Comparison of ENCODE assay signal across 29 cellular contexts in genomic region chr11:122175316-122175715, GRCh38. TPM values are rescaled to one million over a fixed set of nuclear protein-coding genes. Genes with fewer than 3 reads are reported as not detected.
DNase-seq lines count a peak whose midpoint lies in the region; ATAC-seq, FAIRE-seq and TF ChIP-seq lines count a peak whose summit lies in the region.
"Had no signal": no experiment of that assay in that cellular context is flagged by ENCODE, and none has a peak within 500 bp of the region (broad histone marks: within the 10 kb centered on the region; RNA-seq: fewer than 3 reads in every experiment).

No MANE protein-coding gene starts in this region.

- H3K14ac ChIP-seq in mesenchymal stem cell (ENCODE audit: low read length in 2 of 2): no peak overlapping the region

- WGBS in mesenchymal stem cell: 11% methylated on average over 1 of the region's 3 CpGs
- 80 to 89% methylated on average over 3 of the region's 3 CpGs for WGBS in lower leg skin, 2 donors

- H2BK5ac ChIP-seq in mesenchymal stem cell (ENCODE audit: low read depth, low read length, poor library complexity, severe bottlenecking): no peak overlapping the region

- H3K9me3 ChIP-seq in AG04450 (ENCODE audit: control insufficient read depth, insufficient read depth, low read length): no peaks in the 10 kb centered on the region
- no peaks in the 10 kb centered on the region for H3K9me3 ChIP-seq in ascending aorta
- no peaks in the 10 kb centered on the region for H3K9me3 ChIP-seq in mesenchymal stem cell (ENCODE audit: control insufficient read depth, low read length)
- no peaks in the 10 kb centered on the region for H3K9me3 ChIP-seq in SJCRH30 (replicated peaks)
- H3K9me3 ChIP-seq: A549, BE2C, esophagus squamous epithelium, left lung had no signal

- no peak overlapping the region for H3K18ac ChIP-seq in mesenchymal stem cell (ENCODE audit: low read depth in 1 of 2, low read length in 2 of 2)

- H3K79me1 ChIP-seq in mesenchymal stem cell (replicated peaks; ENCODE audit: low read length, poor library complexity, severe bottlenecking): no peaks in the 10 kb centered on the region

- no peak overlapping the region for H2BK12ac ChIP-seq in mesenchymal stem cell (ENCODE audit: low read length in 2 of 2)

- peak overlapping the region in 1 of 2 experiments; percentile 42 for H3K4ac ChIP-seq in mesenchymal stem cell (ENCODE audit: low read depth in 1 of 2, low read length in 2 of 2)

- H3K4me2 ChIP-seq in mesenchymal stem cell (ENCODE audit: low read length, poor library complexity, severe bottlenecking): no peak overlapping the region
- H3K4me2 ChIP-seq: A549 had no signal

- TF ChIP-seq POLR2A in lower leg skin (IDR thresholded peaks at IDR 0.05): no peak

- no peak overlapping the region for H4K91ac ChIP-seq in mesenchymal stem cell (ENCODE audit: low read length)

- POLR2A ChIA-PET in AG04450 (lab: Yijun Ruan, JAX): no interaction called here

- TF ChIP-seq CTCF in AG04450 (IDR thresholded peaks at IDR 0.05; ENCODE audit: low read depth, low read length) (no peak), ascending aorta (IDR thresholded peaks at IDR 0.05) (no peak), lower leg skin (IDR thresholded peaks at IDR 0.05) (no peak)

- peaks cover 2 to 22% of the 10 kb centered on the region in 2 donors for H3K4me1 ChIP-seq in ascending aorta
- peaks cover 7% of the 10 kb centered on the region for H3K4me1 ChIP-seq in mesenchymal stem cell (ENCODE audit: control insufficient read depth, insufficient read depth, low read depth, low read length)
- no peaks in the 10 kb centered on the region for H3K4me1 ChIP-seq in SJCRH30
- H3K4me1 ChIP-seq: BE2C, left lung had no signal

- H3K27ac ChIP-seq in AG04450 (ENCODE audit: low read depth, low read length) (peak overlapping the region; percentile 40), ascending aorta (peak overlapping the region; percentile 8 to 29), mesenchymal stem cell (ENCODE audit: low read length, poor library complexity, severe bottlenecking) (peak overlapping the region; percentile 39), SJCRH30 (no peak overlapping the region)
- H3K27ac ChIP-seq: esophagus squamous epithelium, left lung, skin epidermis had no signal

- peak; percentile 48 for FAIRE-seq in HTR-8/SVneo (lab: Jason Lieb, UNC)
- FAIRE-seq: A549 had no signal

- no peak overlapping the region for H2AFZ ChIP-seq in mesenchymal stem cell (ENCODE audit: low read depth, low read length)

- H4K8ac ChIP-seq in mesenchymal stem cell (ENCODE audit: low read length): no peak overlapping the region

- H2BK15ac ChIP-seq in mesenchymal stem cell (ENCODE audit: low read depth, poor library complexity, severe bottlenecking): no peak overlapping the region

- no peak overlapping the region for H2AK5ac ChIP-seq in mesenchymal stem cell (ENCODE audit: low read length, severe bottlenecking)

- H3K23ac ChIP-seq in mesenchymal stem cell (ENCODE audit: low read length in 2 of 2): no peak overlapping the region

- H3K27me3 ChIP-seq in AG04450 (ENCODE audit: control insufficient read depth, insufficient read depth, low read length): no peaks in the 10 kb centered on the region
- no peaks in the 10 kb centered on the region for H3K27me3 ChIP-seq in ascending aorta
- H3K27me3 ChIP-seq in mesenchymal stem cell (ENCODE audit: control insufficient read depth in 1 of 2, insufficient read depth in 1 of 2, low read length in 2 of 2): no peaks in the 10 kb centered on the region
- H3K27me3 ChIP-seq in SJCRH30: no peaks in the 10 kb centered on the region
- H3K27me3 ChIP-seq: BE2C, esophagus squamous epithelium, left lung had no signal

- peak overlapping the region; percentile 68 for H3K4me3 ChIP-seq in AG04450 (ENCODE audit: low read depth, low read length)
- H3K4me3 ChIP-seq in ascending aorta: no peak overlapping the region
- H3K4me3 ChIP-seq in mesenchymal stem cell (ENCODE audit: insufficient read depth in 1 of 2, low read depth in 1 of 2, low read length in 2 of 2): peak overlapping the region in 1 of 2 experiments; percentile 82
- no peak overlapping the region for H3K4me3 ChIP-seq in lower leg skin (ENCODE audit: low read depth, poor library complexity, severe bottlenecking)
- no peak overlapping the region for H3K4me3 ChIP-seq in SJCRH30
- H3K4me3 ChIP-seq: A549, esophagus squamous epithelium, left lung, skin epidermis had no signal

- intact Hi-C loops in ascending aorta (cut with DNase I) (no loop called here), lower leg skin (cut with DNase I; ENCODE audit: low total_unique reads) (no loop called here)

- H3K36me3 ChIP-seq in ascending aorta (no peaks in the 10 kb centered on the region), mesenchymal stem cell (ENCODE audit: control insufficient read depth in 1 of 2, insufficient read depth in 2 of 2, low read depth in 1 of 2, low read length in 2 of 2) (peaks cover 0 to 61% of the 10 kb centered on the region in 2 experiments), SJCRH30 (no peaks in the 10 kb centered on the region)
- H3K36me3 ChIP-seq: BE2C, esophagus squamous epithelium, left lung had no signal

- H3K9ac ChIP-seq in mesenchymal stem cell (ENCODE audit: low read length): peak overlapping the region; percentile 16

- no peak overlapping the region for H2BK120ac ChIP-seq in mesenchymal stem cell (ENCODE audit: low read depth, low read length)

- DNase-seq in AG04450 (ENCODE audit: low read depth, low spot score) (no peak), HTR-8/SVneo (ENCODE audit: insufficient read length, low spot score) (no peak), ascending aorta (ENCODE audit: low spot score in 2 of 2) (no peak), mesenchymal stem cell (no peak), lower leg skin (ENCODE audit: low spot score in 2 of 2) (no peak), SJCRH30 (no peak), foreskin melanocyte (no peak)
- DNase-seq: activated CD4-positive, alpha-beta memory T cell treated with anti-CD3 and anti-CD28 coated beads, Interleukin-2, amount 10 ng/mL, durations not matched to agents 7 days and 5 days; activated CD4-positive, alpha-beta T cell treated with anti-CD3 and anti-CD28 coated beads for 1 hour; aorta; BE2C; CD8-positive, alpha-beta memory T cell; DMS153; endodermal cell; esophagus squamous epithelium; GF-D8; H7; Kasumi-1; left lung; NCI-H1092; NCI-H187; NCI-H524 treated with DMSO at 0.1 percent for 48 hours; RPMI8226; T-helper 2 cell; trophoblast cell had no signal

- CTCF ChIA-PET in AG04450 (lab: Charles Lee): interaction anchor here (0.5 to 1.7 kb wide), 3 partner anchors 22 to 36 kb away, joined by 3 to 5 read pairs (median 4); no protein-coding TSS in a partner anchor

- no peak for ATAC-seq in HG03571 (IDR thresholded peaks at IDR 0.05; ENCODE audit: unreplicated experiment)
- ATAC-seq: A549; activated T-helper 17 cell treated with anti-CD3 and anti-CD28 coated beads, Interleukin-2, amount 50 U/mL, for 72 hours; left lung had no signal

RNA-seq across cellular contexts. Expression of gene BLID, which starts 59.3 kb away (rescaled TPM):
- 0.48 and 0.94 TPM in 2 replicates for polyA plus RNA-seq in AG04450 (2011; rRNA removed)
- polyA minus RNA-seq in AG04450 (2011; rRNA and poly(A)+ RNA removed): 19.8 and 30.4 TPM in 2 replicates
- not detected for total RNA-seq in ascending aorta
- polyA plus RNA-seq in mesenchymal stem cell (2013, experiment 1 of 2): not detected
- polyA plus RNA-seq in mesenchymal stem cell (2013, experiment 2 of 2): not detected
- total RNA-seq in lower leg skin: under 1 TPM in 1 of 4 donors, not detected in 3; 0.75 TPM
- total RNA-seq in SJCRH30 (2014; rRNA removed; shearing (Covaris generic)): not detected in 2 replicates
- total RNA-seq: activated CD4-positive, alpha-beta memory T cell treated with anti-CD3 and anti-CD28 coated beads, Interleukin-2, amount 10 ng/mL, durations not matched to agents 7 days and 5 days; activated T-helper 17 cell treated with anti-CD3 and anti-CD28 coated beads, Interleukin-2, amount 50 U/mL, for 72 hours; CD8-positive, alpha-beta memory T cell; endodermal cell; esophagus squamous epithelium; H7 had no signal
- polyA plus RNA-seq: CD8-positive, alpha-beta memory T cell had no signal
